8 cellular contexts compared by ENCODE assay signal in genomic region chr16:3578610-3579551, GRCh38. TPM values are rescaled to one million over a fixed set of nuclear protein-coding genes. Genes with fewer than 3 reads are reported as not detected.
DNase-seq lines count a peak whose midpoint lies in the region; ATAC-seq, FAIRE-seq and TF ChIP-seq lines count a peak whose summit lies in the region.

No MANE protein-coding gene starts in this region.

- SMC1A ChIA-PET in GM12878 (lab: Charles Lee; ENCODE audit: uncharacterized antibody, unreplicated experiment) = interaction anchor here (1.6 kb wide), 1 partner anchor 33 kb away, joined by 4 read pairs; the partner anchor contains the start of gene SLX4

- peak; percentile 89 to 90 for DNase-seq in SJCRH30
- peak; percentile 56 for DNase-seq in GM12878 (ENCODE audit: low read depth, low spot score)
- peak; percentile 27 to 53 (median 44) for DNase-seq in stimulated activated CD4-positive, alpha-beta T cell treated with anti-CD3 and anti-CD28 coated beads, TNF-alpha, amount 100 ng/mL, for 48 hours (ENCODE audit: low read depth in 3 of 3)
- DNase-seq in OCI-M2 (lab: John Stamatoyannopoulos, UW; ENCODE audit: unreplicated experiment) = no peak
- DNase-seq in ACHN = no peak
- DNase-seq in iPS-NIHi7 (ENCODE audit: extremely low spot score) = no peak

- RAD21 ChIA-PET in GM12878 (lab: Charles Lee; ENCODE audit: unreplicated experiment) = interaction anchor here (0.6 kb wide), 1 partner anchor 110 kb away, joined by 3 read pairs; no protein-coding TSS in a partner anchor

- H3K4me1 ChIP-seq in SJCRH30 (peaks cover 25% of the 10 kb centered on the region), GM12878 (ENCODE audit: control insufficient read depth, insufficient read depth, low read length) (peaks cover 45% of the 10 kb centered on the region)

- H2AFZ ChIP-seq in GM12878 (ENCODE audit: control insufficient read depth, low read depth, low read length) = peak overlapping the region; percentile 64

- peak in 1 of 2 experiments; percentile 37; a peak in 1 of 4 replicates for TF ChIP-seq EP300 in GM12878 (IDR thresholded peaks at IDR 0.05; ENCODE audit: borderline replicate concordance in 1 of 2, control insufficient read depth in 1 of 2, low read depth in 2 of 2, low read length in 2 of 2)

- peak overlapping the region; percentile 97 for H3K4me2 ChIP-seq in GM12878 (ENCODE audit: control insufficient read depth, insufficient read depth)

- in situ Hi-C loops in GM12878 (cut with MboI) (no loop called here), ACHN (cut with HindIII; ENCODE audit: low pct_ligation_motif_present, low pct_unique_long_range_greater_than_20kb, low sequenced_read_pairs) (no loop called here)

- BruUV-seq in GM12878 (replicated peaks; lab: Mats Ljungman, UMichigan) = no TSS peak

- no peaks in the 10 kb centered on the region for H3K36me3 ChIP-seq in SJCRH30
- H3K36me3 ChIP-seq in GM12878 (ENCODE audit: control insufficient read depth in 2 of 2, insufficient read depth in 2 of 2, low read length in 1 of 2) = peaks cover 0 to 2% of the 10 kb centered on the region in 2 experiments; a peak in 1 of 4 replicates

- no peaks in the 10 kb centered on the region for H4K20me1 ChIP-seq in GM12878 (ENCODE audit: control insufficient read depth, insufficient read depth)

- no peak for TF ChIP-seq RAD21 in GM12878 (IDR thresholded peaks at IDR 0.05; ENCODE audit: insufficient read depth, low read depth, low read length)

- WGBS in GM12878 (ENCODE audit: insufficient coverage, insufficient replicate concordance, low lambda C conversion rate, missing lambda C conversion rate) = 21% methylated on average over 14 of the region's 20 CpGs

- TF ChIP-seq POLR2A in GM18505 (IDR thresholded peaks at IDR 0.05; ENCODE audit: borderline replicate concordance, extremely low read depth, insufficient read depth, insufficient read length) (peak; percentile 58), GM12878 (IDR thresholded peaks at IDR 0.05; ENCODE audit: low read depth, low read length) (peak; percentile 70)

- ATAC-seq in GM18505 (IDR thresholded peaks at IDR 0.05; ENCODE audit: unreplicated experiment) (peak; percentile 44), HG02759 (IDR thresholded peaks at IDR 0.05; ENCODE audit: unreplicated experiment) (peak; percentile 70), GM12878 (peak; percentile 89)

- TF ChIP-seq CTCF in GM12878 (IDR thresholded peaks at IDR 0.05 in 2 of 3, conservative IDR thresholded peaks at IDR 0.05 in 1 of 3; ENCODE audit: control insufficient read depth in 2 of 3, extremely low read depth in 1 of 3, insufficient read depth in 1 of 3, low read depth in 3 of 3, low read length in 3 of 3) = no peak

- peak overlapping the region; percentile 54 for H3K27ac ChIP-seq in SJCRH30
- peak overlapping the region; percentile 91 for H3K27ac ChIP-seq in GM12878 (ENCODE audit: control insufficient read depth, insufficient read depth)

- H3K27me3 ChIP-seq in SJCRH30 (no peaks in the 10 kb centered on the region), GM12878 (replicated peaks in 1 of 2; ENCODE audit: control insufficient read depth in 2 of 2, insufficient read depth in 2 of 2, low read length in 1 of 2) (no peaks in the 10 kb centered on the region)

- CTCF ChIA-PET in GM12878 (lab: Yijun Ruan, JAX) = interaction anchor here (0.6 kb wide), 1 partner anchor 547 kb away, joined by 3 read pairs; no protein-coding TSS in a partner anchor

- intact Hi-C loops in GM12878 (cut with micrococcal nuclease; ENCODE audit: unreplicated experiment) = loop anchor here (2.0 kb wide), 1 partner anchor 28 kb away; no protein-coding TSS in a partner anchor

- peak overlapping the region; percentile 69 for H3K9ac ChIP-seq in GM12878 (ENCODE audit: control insufficient read depth, insufficient read depth, low read length)

- H3K79me2 ChIP-seq in GM12878 (ENCODE audit: control insufficient read depth, insufficient read depth, low read length) = peaks cover 23% of the 10 kb centered on the region

- H3K4me3 ChIP-seq in SJCRH30 (peak overlapping the region; percentile 31), GM12878 (peak overlapping the region; percentile 16; the same call in 1 of the 2 replicates)

- FAIRE-seq in GM12878 (lab: Jason Lieb, UNC) = peak; percentile 96

- POLR2A ChIA-PET in GM12878 (lab: Charles Lee) = interaction anchor here (0.5 to 1.0 kb wide), 3 partner anchors 28 to 599 kb away, joined by 3 to 4 read pairs (median 3); no protein-coding TSS in a partner anchor

- H3K9me3 ChIP-seq in SJCRH30 (replicated peaks) (no peaks in the 10 kb centered on the region), GM12878 (replicated peaks; ENCODE audit: control insufficient read depth, insufficient read depth, low read length) (no peaks in the 10 kb centered on the region)

TF ChIP-seq in GM12878, 131 proteins besides CTCF, POLR2A, EP300 and RAD21 (continues in another document):
- no peak for TF ChIP-seq RELA (IDR thresholded peaks at IDR 0.05; ENCODE audit: borderline replicate concordance, partially characterized antibody)
- no peak for TF ChIP-seq STAT1 (conservative IDR thresholded peaks at IDR 0.05)
- TF ChIP-seq BCL11A (IDR thresholded peaks at IDR 0.05; ENCODE audit: low read depth, low read length) = no peak
- no peak for TF ChIP-seq IRF3 (IDR thresholded peaks at IDR 0.05)
- TF ChIP-seq NFYA (IDR thresholded peaks at IDR 0.05; ENCODE audit: borderline replicate concordance, low read depth, low read length) = no peak

RNA-seq across cellular contexts. Expression of gene NLRC3, which starts 1.7 kb away (rescaled TPM):
- 0.02 and 0.05 TPM in 2 replicates for total RNA-seq in SJCRH30 (2014; rRNA removed; shearing (Covaris generic))
- 18.8 and 19.2 TPM in 2 replicates for total RNA-seq in GM12878 (2013; cell fraction: nucleolus; rRNA removed)
- total RNA-seq in GM12878 (2014; rRNA removed) = 14.1 and 15.0 TPM in 2 replicates
- 7.9 and 8.2 TPM in 2 replicates for total RNA-seq in GM12878 (2014; rRNA removed; fragmentation: Illumina TruSeq; extraction: Trizol)
- total RNA-seq in GM12878 (2021) = 17.8 and 18.2 TPM in 2 replicates
- 4.9 TPM for polyA plus RNA-seq in GM12878 (2011; ENCODE audit: low read depth)
- 6.7 and 6.8 TPM in 2 replicates for polyA plus RNA-seq in GM12878 (2011; rRNA removed)
- 6.4 and 7.8 TPM in 2 replicates for polyA plus RNA-seq in GM12878 (2011; cell fraction: cytosol; rRNA removed)
- polyA plus RNA-seq in GM12878 (2011; cell fraction: nucleus; rRNA removed) = 9.2 and 11.5 TPM in 2 replicates
- 7.0 and 7.7 TPM in 2 replicates for polyA plus RNA-seq in GM12878 (2012)
- 9.2 and 9.4 TPM in 2 replicates for polyA plus RNA-seq in GM12878 (2014; fragmentation: Illumina TruSeq; extraction: Trizol)
- 1 to 10 TPM; 2.2 to 2.4 TPM for polyA plus RNA-seq in GM12878 (2014; fragmentation: Nextera tagmentation; extraction: Ambion mirVana)
- 11.1 and 11.2 TPM in 2 replicates for polyA plus RNA-seq in GM12878 (2014; rRNA removed)
- polyA plus RNA-seq in GM12878 (2016; fragmentation: Nextera tagmentation; extraction: Ambion mirVana) = 1 to 10 TPM; 6.1 to 6.9 TPM
- 4.2 and 12.5 TPM in 2 replicates for polyA minus RNA-seq in GM12878 (2011; rRNA and poly(A)+ RNA removed)
- 4.5 and 6.1 TPM in 2 replicates for polyA minus RNA-seq in GM12878 (2011; cell fraction: cytosol; rRNA and poly(A)+ RNA removed)
- polyA minus RNA-seq in GM12878 (2011; cell fraction: nucleus; rRNA and poly(A)+ RNA removed) = 8.1 and 12.9 TPM in 2 replicates

RNA-seq across cellular contexts. Expression of gene SLX4, which starts 32.5 kb away (rescaled TPM):
- 6.5 and 7.6 TPM in 2 replicates for total RNA-seq in SJCRH30 (2014; rRNA removed; shearing (Covaris generic))
- total RNA-seq in GM12878 (2013; cell fraction: nucleolus; rRNA removed) = 39.7 and 42.6 TPM in 2 replicates
- total RNA-seq in GM12878 (2014; rRNA removed) (6.0 and 6.1 TPM in 2 replicates), GM12878 (2014; rRNA removed; fragmentation: Illumina TruSeq; extraction: Trizol) (4.7 and 5.1 TPM in 2 replicates), GM12878 (2021) (12.3 and 12.4 TPM in 2 replicates)
- polyA plus RNA-seq in GM12878 (2011; ENCODE audit: low read depth) = 2.5 TPM
- polyA plus RNA-seq in GM12878 (2011; rRNA removed) (2.7 and 3.3 TPM in 2 replicates), GM12878 (2014; fragmentation: Illumina TruSeq; extraction: Trizol) (6.9 and 8.0 TPM in 2 replicates), GM12878 (2014; fragmentation: Nextera tagmentation; extraction: Ambion mirVana) (under 1 TPM; 0.18 to 0.47 TPM), GM12878 (2014; rRNA removed) (8.3 and 8.4 TPM in 2 replicates), GM12878 (2016; fragmentation: Nextera tagmentation; extraction: Ambion mirVana) (1 to 10 TPM; 4.1 to 4.5 TPM)
- 3.5 and 3.6 TPM in 2 replicates for polyA plus RNA-seq in GM12878 (2011; cell fraction: cytosol; rRNA removed)
- 10.3 and 17.8 TPM in 2 replicates for polyA plus RNA-seq in GM12878 (2011; cell fraction: nucleus; rRNA removed)
- 5.4 and 5.7 TPM in 2 replicates for polyA plus RNA-seq in GM12878 (2012)
- polyA minus RNA-seq in GM12878 (2011; rRNA and poly(A)+ RNA removed) = 5.3 and 6.8 TPM in 2 replicates
- 2.4 and 3.7 TPM in 2 replicates for polyA minus RNA-seq in GM12878 (2011; cell fraction: cytosol; rRNA and poly(A)+ RNA removed)
- 4.4 and 8.1 TPM in 2 replicates for polyA minus RNA-seq in GM12878 (2011; cell fraction: nucleus; rRNA and poly(A)+ RNA removed)

Comparison
In these comparisons a context has a peak if more than half of its experiments do, and no peak if none do; other contexts are left out.
1. DNase-seq: peak in SJCRH30 (2 of 2), GM12878 (single experiment) and stimulated activated CD4-positive, alpha-beta T cell treated with anti-CD3 and anti-CD28 coated beads, TNF-alpha, amount 100 ng/mL, for 48 hours (3 of 3); none in OCI-M2 (single experiment), ACHN (single experiment) and iPS-NIHi7 (single experiment).
2. Peak in every context shown above with its lines, with median percentiles within 50 percentile points of each other: ATAC-seq.